Comparison of ENCODE assay signal across 8 cellular contexts in the genomic region with DNA sequence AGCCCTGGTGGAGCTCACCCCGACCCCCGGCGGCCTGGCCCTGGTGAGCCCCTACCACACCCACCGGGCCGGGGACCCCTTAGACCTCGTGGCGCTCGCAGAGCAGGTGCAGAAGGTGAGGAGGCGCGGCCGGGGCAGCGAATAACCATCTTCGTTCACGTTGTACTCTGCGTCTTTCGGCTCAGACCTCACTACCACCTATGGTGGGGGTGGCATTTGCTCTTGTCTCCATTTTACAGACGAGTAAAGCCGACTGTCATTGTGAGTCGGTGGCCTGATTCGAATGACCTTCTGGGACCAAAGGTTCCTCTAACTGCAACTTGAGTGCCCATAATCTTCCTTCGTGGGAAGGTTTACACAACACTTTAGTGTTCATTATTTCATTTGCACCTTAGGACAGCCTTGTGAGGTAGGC. TPM values are rescaled to one million over a fixed set of nuclear protein-coding genes. Genes with fewer than 3 reads are reported as not detected.
DNase-seq lines count a peak whose midpoint lies in the region; ATAC-seq and TF ChIP-seq lines count a peak whose summit lies in the region.

No MANE protein-coding gene starts in this region.

- H2AFZ ChIP-seq in GM23338 = peak overlapping the region; percentile 85

- H3K4me2 ChIP-seq in GM23338 = peak overlapping the region; percentile 81

- peaks cover 30% of the 10 kb centered on the region for H3K4me1 ChIP-seq in GM23338 (ENCODE audit: insufficient read depth)
- H3K4me1 ChIP-seq in ectodermal cell (ENCODE audit: control insufficient read depth, insufficient read depth, low read length) = peaks cover 11% of the 10 kb centered on the region

- H3K4me3 ChIP-seq in GM23338 (peak overlapping the region; percentile 92), ectodermal cell (ENCODE audit: insufficient read depth, low read depth, low read length) (peak overlapping the region; percentile 99)

- peaks cover 21% of the 10 kb centered on the region for H3K36me3 Mint-ChIP-seq in GM23338 (ENCODE audit: low read depth)
- peaks cover 0 to 8% of the 10 kb centered on the region in 2 donors for H3K36me3 Mint-ChIP-seq in naive B cell

- no peaks in the 10 kb centered on the region for H3K9me3 ChIP-seq in ectodermal cell (ENCODE audit: control insufficient read depth, low read length)

- peaks cover 76% of the 10 kb centered on the region for H3K79me2 ChIP-seq in GM23338 (replicated peaks; ENCODE audit: insufficient read depth)

- H3K9me2 ChIP-seq in GM23338 (ENCODE audit: insufficient read depth) = no peaks in the 10 kb centered on the region

- H3K27ac ChIP-seq in GM23338 (ENCODE audit: low read depth) = no peak overlapping the region
- peak overlapping the region; percentile 18 for H3K27ac ChIP-seq in ectodermal cell (ENCODE audit: insufficient read depth, low read depth, low read length, poor library complexity, severe bottlenecking)

- DNase-seq in GM23338 (ENCODE audit: low spot score) = no peak
- DNase-seq in NCI-H1105 (lab: John Stamatoyannopoulos, UW) = peak; percentile 43
- no peak for DNase-seq in naive B cell
- DNase-seq in NCI-H226 = no peak
- no peak for DNase-seq in NCI-H1417 treated with DMSO at 0.1 percent for 48 hours (lab: John Stamatoyannopoulos, UW)
- DNase-seq in midbrain (lab: John Stamatoyannopoulos, UW) = no peak

- TF ChIP-seq CTCF in GM23338 (conservative IDR thresholded peaks at IDR 0.05; ENCODE audit: low read depth in 2 of 2) = no peak

- peaks cover 13% of the 10 kb centered on the region for H3K27me3 Mint-ChIP-seq in GM23338 (ENCODE audit: insufficient read depth, low read depth, poor library complexity)
- no peaks in the 10 kb centered on the region for H3K27me3 Mint-ChIP-seq in naive B cell

- ATAC-seq in GM18508 (IDR thresholded peaks at IDR 0.05; ENCODE audit: insufficient read depth, unreplicated experiment) = peak; percentile 3
- ATAC-seq in GM23338 = peak; percentile 21
- ATAC-seq in naive B cell (ENCODE audit: low read depth in 2 of 2) = no peak

- 0 to 1% methylated on average over 21 of the region's 21 CpGs for WGBS in ectodermal cell, 2 experiments

- H4K20me1 ChIP-seq in GM23338 (replicated peaks; ENCODE audit: insufficient read depth) = peaks cover 5% of the 10 kb centered on the region; the same call in 1 of the 2 replicates

- H3K4me1 Mint-ChIP-seq in GM23338 (peaks cover 14% of the 10 kb centered on the region), naive B cell (peaks cover 15 to 29% (median 18%) of the 10 kb centered on the region in 3 donors)

- H3K9me3 Mint-ChIP-seq in GM23338 (no peaks in the 10 kb centered on the region), naive B cell (no peaks in the 10 kb centered on the region)

- no peaks in the 10 kb centered on the region for H3F3A ChIP-seq in GM23338 (replicated peaks; ENCODE audit: low read depth)

- no peak overlapping the region; the same call in 2 of the 3 replicates for H3K4me3 Mint-ChIP-seq in GM23338
- peak overlapping the region in 1 of 8 donors; percentile 97 for H3K4me3 Mint-ChIP-seq in naive B cell

- H3K27me3 ChIP-seq in GM23338 (ENCODE audit: insufficient read depth) (no peaks in the 10 kb centered on the region), ectodermal cell (ENCODE audit: control insufficient read depth, insufficient read depth, low read length, poor library complexity, severe bottlenecking) (no peaks in the 10 kb centered on the region)

- H3K27ac Mint-ChIP-seq in GM23338 = peak overlapping the region; percentile 84; the same call in 1 of the 2 replicates
- peak overlapping the region in 5 of 6 donors; percentile 89 to 98 (median 96) for H3K27ac Mint-ChIP-seq in naive B cell

- H3K36me3 ChIP-seq in GM23338 (ENCODE audit: insufficient read depth) = no peaks in the 10 kb centered on the region; the same call in 1 of the 2 replicates
- H3K36me3 ChIP-seq in ectodermal cell (ENCODE audit: control insufficient read depth, insufficient read depth, low read length) = no peaks in the 10 kb centered on the region

TF ChIP-seq in GM23338, 12 proteins besides CTCF, POLR2A, EP300 and RAD21:
- TF ChIP-seq, protein P1, sequence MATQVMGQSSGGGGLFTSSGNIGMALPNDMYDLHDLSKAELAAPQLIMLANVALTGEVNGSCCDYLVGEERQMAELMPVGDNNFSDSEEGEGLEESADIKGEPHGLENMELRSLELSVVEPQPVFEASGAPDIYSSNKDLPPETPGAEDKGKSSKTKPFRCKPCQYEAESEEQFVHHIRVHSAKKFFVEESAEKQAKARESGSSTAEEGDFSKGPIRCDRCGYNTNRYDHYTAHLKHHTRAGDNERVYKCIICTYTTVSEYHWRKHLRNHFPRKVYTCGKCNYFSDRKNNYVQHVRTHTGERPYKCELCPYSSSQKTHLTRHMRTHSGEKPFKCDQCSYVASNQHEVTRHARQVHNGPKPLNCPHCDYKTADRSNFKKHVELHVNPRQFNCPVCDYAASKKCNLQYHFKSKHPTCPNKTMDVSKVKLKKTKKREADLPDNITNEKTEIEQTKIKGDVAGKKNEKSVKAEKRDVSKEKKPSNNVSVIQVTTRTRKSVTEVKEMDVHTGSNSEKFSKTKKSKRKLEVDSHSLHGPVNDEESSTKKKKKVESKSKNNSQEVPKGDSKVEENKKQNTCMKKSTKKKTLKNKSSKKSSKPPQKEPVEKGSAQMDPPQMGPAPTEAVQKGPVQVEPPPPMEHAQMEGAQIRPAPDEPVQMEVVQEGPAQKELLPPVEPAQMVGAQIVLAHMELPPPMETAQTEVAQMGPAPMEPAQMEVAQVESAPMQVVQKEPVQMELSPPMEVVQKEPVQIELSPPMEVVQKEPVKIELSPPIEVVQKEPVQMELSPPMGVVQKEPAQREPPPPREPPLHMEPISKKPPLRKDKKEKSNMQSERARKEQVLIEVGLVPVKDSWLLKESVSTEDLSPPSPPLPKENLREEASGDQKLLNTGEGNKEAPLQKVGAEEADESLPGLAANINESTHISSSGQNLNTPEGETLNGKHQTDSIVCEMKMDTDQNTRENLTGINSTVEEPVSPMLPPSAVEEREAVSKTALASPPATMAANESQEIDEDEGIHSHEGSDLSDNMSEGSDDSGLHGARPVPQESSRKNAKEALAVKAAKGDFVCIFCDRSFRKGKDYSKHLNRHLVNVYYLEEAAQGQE (IDR thresholded peaks at IDR 0.05; ENCODE audit: unreplicated experiment) = no peak
- TF ChIP-seq POLR2AphosphoS5 (IDR thresholded peaks at IDR 0.05; ENCODE audit: low read depth) (no peak), STAT1 (IDR thresholded peaks at IDR 0.05; ENCODE audit: unreplicated experiment) (no peak)

RNA-seq across cellular contexts. Expression of a gene that starts 0.5 kb away (rescaled TPM):
- total RNA-seq in GM23338 (2014; rRNA removed; shearing (Covaris generic)) = 3.3 and 4.4 TPM in 2 replicates
- polyA plus RNA-seq in GM23338 (2016; fragmentation: Nextera tagmentation; extraction: Ambion mirVana) (4.7 and 5.0 TPM in 2 replicates), naive B cell (ENCODE audit: low read depth in 6 of 6) (1 to 10 TPM; 2.3 to 6.6 (median 4.3) TPM)
- 11.2 TPM for polyA plus RNA-seq in ectodermal cell (2013, experiment 1 of 4)
- polyA plus RNA-seq in ectodermal cell (2013, experiment 2 of 4) = 15.0 TPM
- 8.9 TPM for polyA plus RNA-seq in ectodermal cell (2013, experiment 3 of 4)
- 11.9 TPM for polyA plus RNA-seq in ectodermal cell (2013, experiment 4 of 4)

RNA-seq across cellular contexts. Expression of a gene that starts 0.7 kb away (rescaled TPM):
- 67.1 and 75.1 TPM in 2 replicates for total RNA-seq in GM23338 (2014; rRNA removed; shearing (Covaris generic))
- polyA plus RNA-seq in GM23338 (2016; fragmentation: Nextera tagmentation; extraction: Ambion mirVana) (50.5 and 51.1 TPM in 2 replicates), naive B cell (ENCODE audit: low read depth in 6 of 6) (10 to 100 TPM in 1 of 6 donors, 1 to 10 TPM in 5; 6.1 to 13.4 (median 7.0) TPM)
- polyA plus RNA-seq in ectodermal cell (2013, experiment 1 of 4) = 70.0 TPM
- 75.9 TPM for polyA plus RNA-seq in ectodermal cell (2013, experiment 2 of 4)
- 62.2 TPM for polyA plus RNA-seq in ectodermal cell (2013, experiment 3 of 4)
- polyA plus RNA-seq in ectodermal cell (2013, experiment 4 of 4) = 73.5 TPM

RNA-seq across cellular contexts. Expression of a gene that starts 17.3 kb away (rescaled TPM):
- total RNA-seq in GM23338 (2014; rRNA removed; shearing (Covaris generic)) = 0.45 TPM in 1 of 2 replicates, not detected in the other
- polyA plus RNA-seq in GM23338 (2016; fragmentation: Nextera tagmentation; extraction: Ambion mirVana) (0.28 and 0.31 TPM in 2 replicates), naive B cell (ENCODE audit: low read depth in 6 of 6) (under 1 TPM in 1 of 6 donors, not detected in 5; 0.11 TPM)
- 0.52 TPM for polyA plus RNA-seq in ectodermal cell (2013, experiment 1 of 4)
- polyA plus RNA-seq in ectodermal cell (2013, experiment 2 of 4) = 0.30 TPM
- 0.37 TPM for polyA plus RNA-seq in ectodermal cell (2013, experiment 3 of 4)
- polyA plus RNA-seq in ectodermal cell (2013, experiment 4 of 4) = 0.49 TPM

RNA-seq across cellular contexts. Expression of a gene that starts 27.5 kb away (rescaled TPM):
- total RNA-seq in GM23338 (2014; rRNA removed; shearing (Covaris generic)) = 10.8 and 12.8 TPM in 2 replicates
- 2.3 and 2.6 TPM in 2 replicates for polyA plus RNA-seq in GM23338 (2016; fragmentation: Nextera tagmentation; extraction: Ambion mirVana)
- polyA plus RNA-seq in ectodermal cell (2013, experiment 1 of 4) = 5.6 TPM
- 6.5 TPM for polyA plus RNA-seq in ectodermal cell (2013, experiment 2 of 4)
- 4.2 TPM for polyA plus RNA-seq in ectodermal cell (2013, experiment 3 of 4)
- 4.4 TPM for polyA plus RNA-seq in ectodermal cell (2013, experiment 4 of 4)
- polyA plus RNA-seq in naive B cell (ENCODE audit: low read depth in 6 of 6) = under 1 TPM in 1 of 6 donors, not detected in 5; 0.11 TPM

RNA-seq across cellular contexts. Expression of a gene that starts 49.4 kb away (rescaled TPM):
- 1.8 and 2.2 TPM in 2 replicates for total RNA-seq in GM23338 (2014; rRNA removed; shearing (Covaris generic))
- polyA plus RNA-seq in GM23338 (2016; fragmentation: Nextera tagmentation; extraction: Ambion mirVana) (1.2 and 1.9 TPM in 2 replicates), naive B cell (ENCODE audit: low read depth in 6 of 6) (1 to 10 TPM in 5 of 6 donors, not detected in 1; 2.2 to 3.7 (median 2.6) TPM)
- 5.4 TPM for polyA plus RNA-seq in ectodermal cell (2013, experiment 1 of 4)
- 6.0 TPM for polyA plus RNA-seq in ectodermal cell (2013, experiment 2 of 4)
- polyA plus RNA-seq in ectodermal cell (2013, experiment 3 of 4) = 3.9 TPM
- 5.2 TPM for polyA plus RNA-seq in ectodermal cell (2013, experiment 4 of 4)

Comparison
In these comparisons a context has a peak if more than half of its experiments do, and no peak if none do; other contexts are left out.
1. ATAC-seq: peak in GM18508 (single experiment) and GM23338 (single experiment); none in naive B cell (0 of 2).